Comparison of ENCODE assay signal across 9 cellular contexts in genomic region chr5:6634788-6635430, GRCh38. TPM values are rescaled to one million over a fixed set of nuclear protein-coding genes. Genes with fewer than 3 reads are reported as not detected.
DNase-seq lines count a peak whose midpoint lies in the region; TF ChIP-seq lines count a peak whose summit lies in the region.
"Had no signal": no experiment of that assay in that cellular context is flagged by ENCODE, and none has a peak within 500 bp of the region (broad histone marks: within the 10 kb centered on the region; RNA-seq: fewer than 3 reads in every experiment).

No MANE protein-coding gene starts in this region.

- H3K9me3 ChIP-seq in OCI-LY3 (ENCODE audit: insufficient read depth, low read length) = no peaks in the 10 kb centered on the region

- peak overlapping the region; percentile 71 for H3K4me2 ChIP-seq in OCI-LY3 (ENCODE audit: low read length)

- H2AFZ ChIP-seq in OCI-LY3 (ENCODE audit: low read depth, low read length) = no peak overlapping the region

- H3K27ac ChIP-seq in OCI-LY3 (ENCODE audit: low read length) = no peak overlapping the region

- peaks cover 13% of the 10 kb centered on the region for H3K36me3 ChIP-seq in OCI-LY3 (replicated peaks; ENCODE audit: low read depth, low read length)

- H3K9me3 Mint-ChIP-seq in T-helper 2 cell treated with Interferon-gamma antibody and Interleukin-4, amounts not matched to agents 5 μg/mL and 100 μg/mL, for 36 hours = no peaks in the 10 kb centered on the region
- H3K9me3 Mint-ChIP-seq in progenitor cell of endocrine pancreas (ENCODE audit: low read depth) = no peaks in the 10 kb centered on the region

- H3K79me2 ChIP-seq in OCI-LY3 (ENCODE audit: low read length) = peaks cover 49% of the 10 kb centered on the region

- 0 out of 2 replicates have a peak, but pooled peaks cover 3% of the 10 kb centered on the region for H4K20me1 ChIP-seq in OCI-LY3 (ENCODE audit: insufficient read depth, low read length)

- no peak for DNase-seq in T-helper 2 cell treated with Interferon-gamma antibody and Interleukin-4, amounts not matched to agents 5 μg/mL and 100 μg/mL, for 36 hours (ENCODE audit: low spot score)
- DNase-seq in T-helper 2 cell (no peak), epithelial cell of esophagus (ENCODE audit: low read depth) (peak; percentile 36), progenitor cell of endocrine pancreas (ENCODE audit: low spot score, unreplicated experiment) (no peak), NCI-H2107 (lab: John Stamatoyannopoulos, UW) (no peak), MV-4-11 (lab: John Stamatoyannopoulos, UW) (no peak), OCI-M2 (lab: John Stamatoyannopoulos, UW; ENCODE audit: unreplicated experiment) (no peak)
- DNase-seq: NCI-H510A had no signal

- H3K4me3 ChIP-seq in OCI-LY3 (ENCODE audit: low read length) (peak overlapping the region; percentile 100), epithelial cell of esophagus (ENCODE audit: low read length) (peak overlapping the region; percentile 97)

- H3K27me3 ChIP-seq in OCI-LY3 (ENCODE audit: low read depth, low read length) = no peaks in the 10 kb centered on the region

- H3K4me1 Mint-ChIP-seq in T-helper 2 cell treated with Interferon-gamma antibody and Interleukin-4, amounts not matched to agents 5 μg/mL and 100 μg/mL, for 36 hours (ENCODE audit: low read depth) = peaks cover 15% of the 10 kb centered on the region
- H3K4me1 Mint-ChIP-seq in progenitor cell of endocrine pancreas (ENCODE audit: low read depth) = peaks cover 13% of the 10 kb centered on the region

- TF ChIP-seq CTCF in OCI-LY3 (IDR thresholded peaks at IDR 0.05; ENCODE audit: low read depth, low read length) (no peak), epithelial cell of esophagus (IDR thresholded peaks at IDR 0.05; ENCODE audit: insufficient read depth, low read depth, low read length, missing control alignments) (no peak), progenitor cell of endocrine pancreas (IDR thresholded peaks at IDR 0.05; ENCODE audit: unreplicated experiment) (no peak)

- no peak overlapping the region for H3K27ac Mint-ChIP-seq in T-helper 2 cell treated with Interferon-gamma antibody and Interleukin-4, amounts not matched to agents 5 μg/mL and 100 μg/mL, for 36 hours
- no peak overlapping the region for H3K27ac Mint-ChIP-seq in progenitor cell of endocrine pancreas

- H3K9ac ChIP-seq in OCI-LY3 (ENCODE audit: low read length) = no peak overlapping the region

- H3K36me3 Mint-ChIP-seq in T-helper 2 cell treated with Interferon-gamma antibody and Interleukin-4, amounts not matched to agents 5 μg/mL and 100 μg/mL, for 36 hours (ENCODE audit: low read depth) = peaks cover 24% of the 10 kb centered on the region
- peaks cover 3% of the 10 kb centered on the region for H3K36me3 Mint-ChIP-seq in progenitor cell of endocrine pancreas (ENCODE audit: insufficient read depth)

- peak overlapping the region; percentile 73 for H3K4me3 Mint-ChIP-seq in T-helper 2 cell treated with Interferon-gamma antibody and Interleukin-4, amounts not matched to agents 5 μg/mL and 100 μg/mL, for 36 hours
- peak overlapping the region; percentile 59 for H3K4me3 Mint-ChIP-seq in progenitor cell of endocrine pancreas (ENCODE audit: low read depth)

- H3K27me3 Mint-ChIP-seq in T-helper 2 cell treated with Interferon-gamma antibody and Interleukin-4, amounts not matched to agents 5 μg/mL and 100 μg/mL, for 36 hours (ENCODE audit: low read depth) = no peaks in the 10 kb centered on the region
- H3K27me3 Mint-ChIP-seq in progenitor cell of endocrine pancreas = no peaks in the 10 kb centered on the region

- H3K4me1 ChIP-seq in OCI-LY3 (ENCODE audit: low read length) = peaks cover 15% of the 10 kb centered on the region

RNA-seq across cellular contexts. Expression of gene SRD5A1, which starts 1.7 kb away (rescaled TPM):
- total RNA-seq in progenitor cell of endocrine pancreas = 22.2 and 24.8 TPM in 2 replicates

RNA-seq across cellular contexts. Expression of gene NSUN2, which starts 2.1 kb away (rescaled TPM):
- 61.3 and 67.5 TPM in 2 replicates for total RNA-seq in progenitor cell of endocrine pancreas
